In the genomic region with DNA sequence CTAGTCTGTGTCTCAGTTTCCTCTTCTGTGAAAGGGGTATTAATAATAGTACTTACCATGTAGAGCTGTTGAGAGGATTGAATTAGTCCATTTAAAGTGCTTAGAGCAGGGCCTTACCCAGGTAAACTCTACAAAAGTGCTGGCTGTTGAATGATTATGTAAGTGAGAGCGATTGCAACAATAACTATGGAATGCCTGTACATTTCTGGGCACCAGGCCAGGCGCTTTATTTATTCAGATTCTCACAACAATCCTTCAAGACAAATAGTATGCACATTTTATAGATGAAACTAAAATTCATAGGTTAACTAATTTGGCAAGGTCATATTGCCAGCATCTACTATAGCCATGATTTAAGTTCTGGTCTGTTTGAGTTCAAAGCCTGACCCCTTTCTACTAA, we compare ENCODE assay signal across 28 cellular contexts.
DNase-seq lines count a peak whose midpoint lies in the region; ATAC-seq and TF ChIP-seq lines count a peak whose summit lies in the region.
"Had no signal": no experiment of that assay in that cellular context is flagged by ENCODE, and none has a peak within 500 bp of the region (broad histone marks: within the 10 kb centered on the region; RNA-seq: fewer than 3 reads in every experiment).

No MANE protein-coding gene starts in this region.

- no peaks in the 10 kb centered on the region for H3K27me3 ChIP-seq in A673 (replicated peaks; ENCODE audit: insufficient read depth, low read depth, low read length, poor library complexity)
- H3K27me3 ChIP-seq in brain microvascular endothelial cell (replicated peaks) = no peaks in the 10 kb centered on the region
- H3K27me3 ChIP-seq: gastroesophageal sphincter, Peyer's patch, thyroid gland had no signal

- H3K4me3 ChIP-seq in A673 (ENCODE audit: low read depth, low read length, poor library complexity, severe bottlenecking) (no peak overlapping the region), brain microvascular endothelial cell (ENCODE audit: low read depth, low read length) (no peak overlapping the region)
- H3K4me3 ChIP-seq: gastroesophageal sphincter, mucosa of descending colon, Peyer's patch, psoas muscle, thyroid gland had no signal

- intact Hi-C loops in A673 (cut with micrococcal nuclease; ENCODE audit: unreplicated experiment) = no loop called here

- peak; percentile 53 for DNase-seq in A673 (ENCODE audit: low spot score)
- peak; percentile 31 for DNase-seq in ELR (ENCODE audit: low read depth)
- DNase-seq in NCI-H226 = peak; percentile 22
- peak; percentile 1 for DNase-seq in brain microvascular endothelial cell
- no peak for DNase-seq in NCI-H524 (lab: John Stamatoyannopoulos, UW)
- DNase-seq in HuH-7.5 (ENCODE audit: low spot score) = no peak
- DNase-seq: ACHN; activated CD4-positive, alpha-beta T cell treated with anti-CD3 and anti-CD28 coated beads for 1 hour; activated CD8-positive, alpha-beta memory T cell treated with anti-CD3 and anti-CD28 coated beads, Interleukin-2, amount 50 U/mL, for 48 hours; activated CD8-positive, alpha-beta T cell treated with anti-CD3 and anti-CD28 coated beads for 36 hours; activated naive CD4-positive, alpha-beta T cell treated with Interleukin-2 at 50 U/mL for 16 hours; CD4-positive, alpha-beta memory T cell; DMS 273 treated with DMSO at 0.1 percent for 48 hours; HCEC 1CT; left cardiac atrium; natural killer cell; NCI-H2081; NCI-H510A treated with DMSO at 0.1 percent for 48 hours; nucleus accumbens; Peyer's patch; psoas muscle; SHP77 treated with DMSO at 0.1 percent for 48 hours; stimulated activated CD4-positive, alpha-beta T cell treated with anti-CD3 and anti-CD28 coated beads, Interleukin-4, amount 100 ng/mL, for 1 hour; thyroid gland had no signal

- no peak for TF ChIP-seq CTCF in A673 (conservative IDR thresholded peaks at IDR 0.05; ENCODE audit: low read depth, low read length)
- no peak for TF ChIP-seq CTCF in brain microvascular endothelial cell (IDR thresholded peaks at IDR 0.05; ENCODE audit: low read depth, low read length, missing control alignments)

- no peak for ATAC-seq in GM19467 (IDR thresholded peaks at IDR 0.05; ENCODE audit: unreplicated experiment)
- ATAC-seq in HG03039 (IDR thresholded peaks at IDR 0.05; ENCODE audit: unreplicated experiment) = no peak
- ATAC-seq: activated CD8-positive, alpha-beta T cell treated with anti-CD3 and anti-CD28 coated beads for 36 hours; gastroesophageal sphincter; left cardiac atrium; mucosa of descending colon; natural killer cell; psoas muscle had no signal

- in situ Hi-C loops in brain microvascular endothelial cell (cut with HindIII; ENCODE audit: low pct_ligation_motif_present, low sequenced_read_pairs) = no loop called here

- H3K9me3 ChIP-seq in A673 (ENCODE audit: low read depth, low read length, poor library complexity, severe bottlenecking) = no peaks in the 10 kb centered on the region
- H3K9me3 ChIP-seq: gastroesophageal sphincter, mucosa of descending colon, Peyer's patch, psoas muscle, thyroid gland had no signal

- no TSS peak for BruUV-seq in A673 (replicated peaks; lab: Mats Ljungman, UMichigan)

- H3K36me3 ChIP-seq in A673 (ENCODE audit: insufficient read depth, low read length, poor library complexity, severe bottlenecking) (no peaks in the 10 kb centered on the region), brain microvascular endothelial cell (replicated peaks) (no peaks in the 10 kb centered on the region)
- H3K36me3 ChIP-seq: gastroesophageal sphincter, Peyer's patch, thyroid gland had no signal

- H3K27ac ChIP-seq in A673 (ENCODE audit: low read depth, low read length, poor library complexity, severe bottlenecking) (no peak overlapping the region), brain microvascular endothelial cell (no peak overlapping the region)
- H3K27ac ChIP-seq: gastroesophageal sphincter, Peyer's patch, psoas muscle, thyroid gland had no signal

- POLR2A ChIA-PET in A673 (lab: Charles Lee; ENCODE audit: low non-redundant PET) = no interaction called here

- H3K4me1 ChIP-seq in A673 (ENCODE audit: insufficient read depth, low read length, poor library complexity, severe bottlenecking) = no peaks in the 10 kb centered on the region
- H3K4me1 ChIP-seq: gastroesophageal sphincter, Peyer's patch, psoas muscle, thyroid gland had no signal

- CTCF ChIA-PET in A673 (lab: Charles Lee) = no interaction called here

Comparison
In these comparisons a context has a peak if more than half of its experiments do, and no peak if none do; other contexts are left out.
1. DNase-seq: peak in A673 (single experiment), ELR (single experiment), NCI-H226 (single experiment) and brain microvascular endothelial cell (single experiment); none in NCI-H524 (0 of 2) and HuH-7.5 (single experiment).